In genomic region chr3:174355505-174355904, GRCh38 we compare ENCODE assay signal across 9 cellular contexts.
DNase-seq lines count a peak whose midpoint lies in the region; ATAC-seq, FAIRE-seq and TF ChIP-seq lines count a peak whose summit lies in the region.
"Had no signal": no experiment of that assay in that cellular context is flagged by ENCODE, and none has a peak within 500 bp of the region (broad histone marks: within the 10 kb centered on the region; RNA-seq: fewer than 3 reads in every experiment).

No MANE protein-coding gene starts in this region.

- intact Hi-C loops in activated CD4-positive, alpha-beta memory T cell treated with anti-CD3 and anti-CD28 coated beads for 36 hours (cut with micrococcal nuclease), result no loop called here
- intact Hi-C loops in kidney (cut with DNase I), result no loop called here
- intact Hi-C loops in pancreas (cut with DNase I), result no loop called here

- H3K27ac Mint-ChIP-seq in activated CD4-positive, alpha-beta memory T cell treated with anti-CD3 and anti-CD28 coated beads for 36 hours, result no peak overlapping the region
- H3K27ac Mint-ChIP-seq: activated CD8-positive, alpha-beta T cell treated with anti-CD3 and anti-CD28 coated beads, Interleukin-2, amount 10 ng/mL, durations not matched to agents 7 days and 5 days had no signal

- H3K4me3 Mint-ChIP-seq in activated CD4-positive, alpha-beta memory T cell treated with anti-CD3 and anti-CD28 coated beads for 36 hours, result no peak overlapping the region
- H3K4me3 Mint-ChIP-seq: activated CD8-positive, alpha-beta T cell treated with anti-CD3 and anti-CD28 coated beads, Interleukin-2, amount 10 ng/mL, durations not matched to agents 7 days and 5 days had no signal

- peak; percentile 47 for TF ChIP-seq CTCF in RWPE2 (IDR thresholded peaks at IDR 0.05; ENCODE audit: poor library complexity, severe bottlenecking)
- no peak for TF ChIP-seq CTCF in kidney (IDR thresholded peaks at IDR 0.05; ENCODE audit: borderline replicate concordance, extremely low read depth, insufficient read depth)
- TF ChIP-seq CTCF in pancreas (IDR thresholded peaks at IDR 0.05), result no peak

- H3K4me3 ChIP-seq in RWPE2 (ENCODE audit: severe bottlenecking) (no peak overlapping the region), kidney (ENCODE audit: low read length in 2 of 2) (no peak overlapping the region), pancreas (no peak overlapping the region)

- H3K9ac ChIP-seq in kidney (ENCODE audit: low read length in 2 of 2), result no peak overlapping the region

- no peak overlapping the region for H3K27ac ChIP-seq in RWPE2 (ENCODE audit: poor library complexity, severe bottlenecking)
- no peak overlapping the region for H3K27ac ChIP-seq in kidney (ENCODE audit: low read depth in 2 of 2, low read length in 2 of 2)
- no peak overlapping the region for H3K27ac ChIP-seq in pancreas

- CTCF ChIA-PET in activated CD4-positive, alpha-beta memory T cell treated with anti-CD3 and anti-CD28 coated beads for 36 hours (lab: Charles Lee), result no interaction called here

- FAIRE-seq in HTR-8/SVneo (lab: Jason Lieb, UNC) (no peak), kidney (lab: Jason Lieb, UNC) (no peak), pancreas (lab: Jason Lieb, UNC) (no peak), GM12891 (lab: Jason Lieb, UNC) (no peak)

- H3K27me3 ChIP-seq in RWPE2 (ENCODE audit: insufficient read depth, poor library complexity, severe bottlenecking) (no peaks in the 10 kb centered on the region), pancreas (no peaks in the 10 kb centered on the region)

- peaks cover 6% of the 10 kb centered on the region for H3K9me3 Mint-ChIP-seq in activated CD4-positive, alpha-beta memory T cell treated with anti-CD3 and anti-CD28 coated beads for 36 hours

- DNase-seq in DMS 273 treated with DMSO at 0.1 percent for 48 hours (lab: John Stamatoyannopoulos, UW) (peak; percentile 30), HTR-8/SVneo (ENCODE audit: insufficient read length, low spot score) (peak; percentile 2), RWPE2 (ENCODE audit: low spot score) (no peak), kidney tubule cell (ENCODE audit: low spot score) (peak; percentile 46), kidney (no peak), pancreas (no peak), GM12891 (ENCODE audit: insufficient read length, low spot score) (no peak)
- no peak for DNase-seq in activated CD4-positive, alpha-beta memory T cell treated with anti-CD3 and anti-CD28 coated beads for 36 hours
- DNase-seq: activated CD8-positive, alpha-beta T cell treated with anti-CD3 and anti-CD28 coated beads, Interleukin-2, amount 10 ng/mL, durations not matched to agents 7 days and 5 days had no signal

- ATAC-seq in RWPE2 (ENCODE audit: low read depth) (peak; percentile 73; the same call in 2 of the 3 replicates), pancreas (no peak)
- ATAC-seq: activated CD8-positive, alpha-beta T cell treated with anti-CD3 and anti-CD28 coated beads, Interleukin-2, amount 10 ng/mL, durations not matched to agents 7 days and 5 days had no signal

- H3K36me3 ChIP-seq in RWPE2 (ENCODE audit: low read depth) (no peaks in the 10 kb centered on the region), kidney (ENCODE audit: control insufficient read depth in 1 of 2, insufficient read depth in 2 of 2, low read length in 2 of 2) (no peaks in the 10 kb centered on the region), pancreas (no peaks in the 10 kb centered on the region)

- POLR2A ChIA-PET in activated CD4-positive, alpha-beta memory T cell treated with anti-CD3 and anti-CD28 coated beads for 36 hours (lab: Charles Lee), result no interaction called here

- H3K9me3 ChIP-seq in RWPE2 (ENCODE audit: severe bottlenecking) (no peaks in the 10 kb centered on the region), kidney (ENCODE audit: control insufficient read depth in 1 of 2, low read length in 2 of 2) (no peaks in the 10 kb centered on the region), pancreas (no peaks in the 10 kb centered on the region)

- H3K36me3 Mint-ChIP-seq in activated CD4-positive, alpha-beta memory T cell treated with anti-CD3 and anti-CD28 coated beads for 36 hours, result no peaks in the 10 kb centered on the region

- H3K4me1 ChIP-seq in RWPE2 (ENCODE audit: insufficient read depth, poor library complexity, severe bottlenecking) (no peaks in the 10 kb centered on the region), kidney (ENCODE audit: control insufficient read depth in 1 of 2, insufficient read depth in 1 of 2, low read depth in 1 of 2, low read length in 2 of 2) (no peaks in the 10 kb centered on the region), pancreas (no peaks in the 10 kb centered on the region)

- H3K4me1 Mint-ChIP-seq in activated CD4-positive, alpha-beta memory T cell treated with anti-CD3 and anti-CD28 coated beads for 36 hours (ENCODE audit: low read depth), result no peaks in the 10 kb centered on the region

- no peaks in the 10 kb centered on the region for H3K27me3 Mint-ChIP-seq in activated CD4-positive, alpha-beta memory T cell treated with anti-CD3 and anti-CD28 coated beads for 36 hours

- 4 to 14% methylated on average over 1 of the region's 1 CpG for WGBS in pancreas, 2 donors

- TF ChIP-seq POLR2A in GM12891 (IDR thresholded peaks at IDR 0.05; ENCODE audit: low read depth, low read length), result no peak

TF ChIP-seq in GM12891, 5 proteins besides CTCF, POLR2A, EP300 and RAD21:
- no peak for TF ChIP-seq PAX5 (IDR thresholded peaks at IDR 0.05; ENCODE audit: insufficient read depth, low read length, severe bottlenecking)
- no peak for TF ChIP-seq POU2F2 (IDR thresholded peaks at IDR 0.05; ENCODE audit: low read depth, low read length)
- no peak for TF ChIP-seq TAF1 (IDR thresholded peaks at IDR 0.05; ENCODE audit: low read depth, low read length)

Comparison
In these comparisons a context has a peak if more than half of its experiments do, and no peak if none do; other contexts are left out.
1. DNase-seq: peak in DMS 273 treated with DMSO at 0.1 percent for 48 hours (single experiment), HTR-8/SVneo (single experiment) and kidney tubule cell (single experiment); none in RWPE2 (single experiment), activated CD4-positive, alpha-beta memory T cell treated with anti-CD3 and anti-CD28 coated beads for 36 hours (single experiment), kidney (single experiment), pancreas (0 of 6) and GM12891 (single experiment).